ENCODE assay signal across 1 cellular context in the genomic region with DNA sequence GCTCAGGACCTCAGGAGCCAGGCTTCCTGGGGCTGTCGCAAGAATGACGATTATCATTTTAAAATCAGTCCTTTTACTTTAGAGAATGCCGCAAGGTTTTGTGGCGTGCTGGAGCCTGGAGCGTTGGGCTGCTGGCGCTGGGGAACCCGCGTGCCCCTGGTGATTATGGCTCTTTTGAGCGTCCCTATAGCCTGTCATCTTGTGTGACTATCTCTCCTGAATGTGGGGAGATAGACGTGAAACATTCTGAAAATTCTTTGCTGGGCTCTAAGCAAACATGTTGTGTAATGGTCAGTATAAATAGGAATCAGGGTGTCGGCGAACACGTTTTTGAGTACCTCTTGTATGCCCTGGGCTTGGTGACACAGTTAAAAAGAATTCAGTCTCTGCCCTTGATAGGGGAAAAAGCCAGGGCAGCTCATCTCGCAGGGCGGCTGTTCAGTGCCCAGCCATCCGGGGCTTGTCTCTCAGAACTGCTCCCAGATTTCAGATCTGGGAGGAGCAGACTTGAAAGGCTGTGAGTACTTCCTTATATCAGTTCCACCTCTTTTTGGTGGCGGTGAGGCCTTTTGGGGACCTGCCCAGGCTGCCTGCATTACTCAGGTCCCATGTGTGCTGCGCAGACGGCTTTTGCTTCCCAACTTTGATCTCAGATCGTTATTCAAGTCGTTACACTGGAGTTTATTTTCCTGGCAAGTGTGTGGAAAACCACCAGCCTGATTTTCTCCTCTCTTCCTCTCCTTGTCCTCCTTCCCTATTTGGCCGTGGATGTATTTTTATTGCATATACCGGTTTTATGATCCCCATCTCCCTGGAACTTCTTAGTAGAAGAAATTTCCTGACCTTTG.
TF ChIP-seq lines count a peak whose summit lies in the region.

No MANE protein-coding gene starts in this region.

TF ChIP-seq in HepG2, 621 proteins besides CTCF, POLR2A, EP300 and RAD21 (continued from another document):
- no peak for TF ChIP-seq ZBTB33 (CRISPR knock-in tag; IDR thresholded peaks at IDR 0.05)
- TF ChIP-seq PLRG1 (conservative IDR thresholded peaks at IDR 0.05), result no peak
- 0 out of 2 replicates have a peak, but pooled peaks have one; percentile 68 for TF ChIP-seq ZSCAN9 (CRISPR knock-in tag; IDR thresholded peaks at IDR 0.05; ENCODE audit: borderline replicate concordance)
- peak; percentile 96 for TF ChIP-seq ZNF878 (CRISPR knock-in tag; IDR thresholded peaks at IDR 0.05)
- no peak for TF ChIP-seq ZNF747 (CRISPR knock-in tag; IDR thresholded peaks at IDR 0.05; ENCODE audit: borderline replicate concordance)
- no peak for TF ChIP-seq ZNF775 (CRISPR knock-in tag; IDR thresholded peaks at IDR 0.05; ENCODE audit: borderline replicate concordance)
- TF ChIP-seq SP140L (CRISPR knock-in tag; IDR thresholded peaks at IDR 0.05; ENCODE audit: borderline replicate concordance), result peak; percentile 53; the same call in 1 of the 2 replicates
- peak; percentile 98 for TF ChIP-seq ZGPAT (CRISPR knock-in tag; IDR thresholded peaks at IDR 0.05)
- TF ChIP-seq ZNF672 (CRISPR knock-in tag; IDR thresholded peaks at IDR 0.05), result no peak
- TF ChIP-seq SRSF1 (optimal IDR thresholded peaks at IDR 0.05; ENCODE audit: low read depth, low read length), result no peak
- no peak for TF ChIP-seq ZNF740 (CRISPR knock-in tag; IDR thresholded peaks at IDR 0.05)
- TF ChIP-seq STAT6 (CRISPR knock-in tag; IDR thresholded peaks at IDR 0.05; ENCODE audit: borderline replicate concordance), result peak; percentile 97
- no peak for TF ChIP-seq ZNF883 (CRISPR knock-in tag; IDR thresholded peaks at IDR 0.05; ENCODE audit: not compliant biosample characterization)
- no peak for TF ChIP-seq SMARCC2 (IDR thresholded peaks at IDR 0.05)
- peak; percentile 56; the same call in 1 of the 2 replicates for TF ChIP-seq HNRNPL (IDR thresholded peaks at IDR 0.05; ENCODE audit: low read depth, low read length)
- no peak for TF ChIP-seq RAD51 (IDR thresholded peaks at IDR 0.05; ENCODE audit: borderline replicate concordance)
- TF ChIP-seq LBX2 (CRISPR knock-in tag; IDR thresholded peaks at IDR 0.05; ENCODE audit: borderline replicate concordance), result no peak
- TF ChIP-seq, protein P1, sequence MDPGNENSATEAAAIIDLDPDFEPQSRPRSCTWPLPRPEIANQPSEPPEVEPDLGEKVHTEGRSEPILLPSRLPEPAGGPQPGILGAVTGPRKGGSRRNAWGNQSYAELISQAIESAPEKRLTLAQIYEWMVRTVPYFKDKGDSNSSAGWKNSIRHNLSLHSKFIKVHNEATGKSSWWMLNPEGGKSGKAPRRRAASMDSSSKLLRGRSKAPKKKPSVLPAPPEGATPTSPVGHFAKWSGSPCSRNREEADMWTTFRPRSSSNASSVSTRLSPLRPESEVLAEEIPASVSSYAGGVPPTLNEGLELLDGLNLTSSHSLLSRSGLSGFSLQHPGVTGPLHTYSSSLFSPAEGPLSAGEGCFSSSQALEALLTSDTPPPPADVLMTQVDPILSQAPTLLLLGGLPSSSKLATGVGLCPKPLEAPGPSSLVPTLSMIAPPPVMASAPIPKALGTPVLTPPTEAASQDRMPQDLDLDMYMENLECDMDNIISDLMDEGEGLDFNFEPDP (CRISPR knock-in tag; conservative IDR thresholded peaks at IDR 0.05), result 0 out of 2 replicates have a peak, but pooled peaks have one; percentile 67
- peak; percentile 25 for TF ChIP-seq AGO1 (IDR thresholded peaks at IDR 0.05; ENCODE audit: low read depth, low read length, poor library complexity, severe bottlenecking)
- TF ChIP-seq MTA1 (CRISPR knock-in tag; IDR thresholded peaks at IDR 0.05; ENCODE audit: borderline replicate concordance), result no peak; the same call in 1 of the 2 replicates
- TF ChIP-seq SMYD3 (CRISPR knock-in tag; IDR thresholded peaks at IDR 0.05), result no peak
- 0 out of 2 replicates have a peak, but pooled peaks have one; percentile 34 for TF ChIP-seq ZNF619 (CRISPR knock-in tag; IDR thresholded peaks at IDR 0.05)
- TF ChIP-seq HDAC2 (CRISPR knock-in tag; IDR thresholded peaks at IDR 0.05), result peak; percentile 98
